In the genomic region with DNA sequence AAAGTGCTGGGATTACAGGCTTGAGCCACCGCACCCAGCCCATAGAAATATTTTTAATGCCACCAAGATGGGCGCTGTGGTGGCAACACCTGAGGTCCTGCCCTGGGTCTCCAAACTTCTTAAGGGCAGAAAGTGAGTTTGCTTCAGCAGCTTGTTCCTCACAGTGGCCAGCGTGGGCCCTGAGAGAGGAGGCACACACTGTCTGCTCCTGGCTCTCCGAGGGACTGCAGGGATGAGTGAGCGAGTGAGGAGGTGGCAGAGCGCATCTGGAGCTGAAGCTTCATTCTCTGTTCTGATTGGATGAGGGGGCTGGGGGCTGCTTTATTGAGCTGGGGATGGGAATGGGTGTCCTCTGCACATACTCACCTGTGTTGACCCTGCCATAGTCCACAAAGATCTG, we compare ENCODE assay signal across 38 cellular contexts. TPM values are rescaled to one million over a fixed set of nuclear protein-coding genes. Genes with fewer than 3 reads are reported as not detected.
"Had no signal": no experiment of that assay in that cellular context is flagged by ENCODE, and none has a peak within 500 bp of the region (broad histone marks: within the 10 kb centered on the region; RNA-seq: fewer than 3 reads in every experiment).

No MANE protein-coding gene starts in this region.

- H3K9me3 Mint-ChIP-seq: activated B cell treated with CpG ODN at 0.5 μM for 24 hours; activated CD4-positive, alpha-beta memory T cell treated with anti-CD3 and anti-CD28 coated beads for 36 hours; activated CD4-positive, alpha-beta T cell treated with anti-CD3 and anti-CD28 coated beads, Interleukin-2, amount 10 ng/mL, durations not matched to agents 24 days and 14 days; activated CD8-positive, alpha-beta T cell treated with anti-CD3 and anti-CD28 coated beads for 36 hours; activated naive CD4-positive, alpha-beta T cell treated with anti-CD3 and anti-CD28 coated beads, Interleukin-2, amount 10 ng/mL, durations not matched to agents 7 days and 5 days; activated naive CD4-positive, alpha-beta T cell treated with anti-CD3 and anti-CD28 coated beads, Interleukin-2, amount 50 U/mL, for 24 hours; activated naive CD8-positive, alpha-beta T cell treated with anti-CD3 and anti-CD28 coated beads, Interleukin-2, amount 10 ng/mL, durations not matched to agents 7 days and 5 days; activated naive CD8-positive, alpha-beta T cell treated with anti-CD3 and anti-CD28 coated beads, Interleukin-2, amount 50 U/mL, for 24 hours; activated T-cell treated with anti-CD3 and anti-CD28 coated beads, Interleukin-2, amount 50 U/mL, for 24 hours; activated T-helper 2 cell treated with anti-CD3 and anti-CD28 coated beads, Interferon-gamma antibody, Interleukin-2, Interleukin-4, amounts not matched to agents 10 μg/mL and 5 μg/mL and 100 μg/mL, durations not matched to agents 14 hours and 24 hours and 36 hours; central memory CD8-positive, alpha-beta T cell; T-helper 1 cell treated with Interleukin-12 subunit alpha and Interleukin-12 subunit beta and Interleukin-4 antibody, amounts not matched to agents 30 μg/mL and 1 μg/mL, for 36 hours; T-helper 2 cell treated with Interferon-gamma antibody and Interleukin-4, amounts not matched to agents 5 μg/mL and 100 μg/mL, for 36 hours had no signal

- H3K27ac Mint-ChIP-seq: activated B cell treated with CpG ODN at 0.5 μM for 24 hours; activated CD4-positive, alpha-beta memory T cell treated with anti-CD3 and anti-CD28 coated beads for 36 hours; activated CD4-positive, alpha-beta T cell treated with anti-CD3 and anti-CD28 coated beads, Interleukin-2, amount 10 ng/mL, durations not matched to agents 24 days and 14 days; activated CD8-positive, alpha-beta memory T cell treated with anti-CD3 and anti-CD28 coated beads, Interleukin-2, amount 10 ng/mL, durations not matched to agents 7 days and 5 days; activated CD8-positive, alpha-beta T cell treated with anti-CD3 and anti-CD28 coated beads for 36 hours; activated naive CD4-positive, alpha-beta T cell treated with anti-CD3 and anti-CD28 coated beads, Interleukin-2, amount 10 ng/mL, durations not matched to agents 7 days and 5 days; activated naive CD4-positive, alpha-beta T cell treated with anti-CD3 and anti-CD28 coated beads, Interleukin-2, amount 50 U/mL, for 24 hours; activated naive CD8-positive, alpha-beta T cell; activated naive CD8-positive, alpha-beta T cell treated with anti-CD3 and anti-CD28 coated beads, Interleukin-2, amount 10 ng/mL, durations not matched to agents 7 days and 5 days; activated naive CD8-positive, alpha-beta T cell treated with anti-CD3 and anti-CD28 coated beads, Interleukin-2, amount 50 U/mL, for 24 hours; activated T-cell treated with anti-CD3 and anti-CD28 coated beads, Interleukin-2, amount 50 U/mL, for 24 hours; activated T-helper 2 cell treated with anti-CD3 and anti-CD28 coated beads, Interferon-gamma antibody, Interleukin-2, Interleukin-4, amounts not matched to agents 10 μg/mL and 5 μg/mL and 100 μg/mL, durations not matched to agents 14 hours and 24 hours and 36 hours; brain; T-helper 1 cell treated with Interleukin-12 subunit alpha and Interleukin-12 subunit beta and Interleukin-4 antibody, amounts not matched to agents 30 μg/mL and 1 μg/mL, for 36 hours; T-helper 2 cell treated with Interferon-gamma antibody and Interleukin-4, amounts not matched to agents 5 μg/mL and 100 μg/mL, for 36 hours had no signal

- H3K4me1 Mint-ChIP-seq: activated B cell treated with CpG ODN at 0.5 μM for 24 hours; activated CD4-positive, alpha-beta T cell treated with anti-CD3 and anti-CD28 coated beads, Interleukin-2, amount 10 ng/mL, durations not matched to agents 24 days and 14 days; activated CD8-positive, alpha-beta memory T cell treated with anti-CD3 and anti-CD28 coated beads, Interleukin-2, amount 10 ng/mL, durations not matched to agents 7 days and 5 days; activated naive CD4-positive, alpha-beta T cell treated with anti-CD3 and anti-CD28 coated beads, Interleukin-2, amount 10 ng/mL, durations not matched to agents 7 days and 5 days; activated naive CD4-positive, alpha-beta T cell treated with anti-CD3 and anti-CD28 coated beads, Interleukin-2, amount 50 U/mL, for 24 hours; activated naive CD8-positive, alpha-beta T cell treated with anti-CD3 and anti-CD28 coated beads, Interleukin-2, amount 10 ng/mL, durations not matched to agents 7 days and 5 days; activated naive CD8-positive, alpha-beta T cell treated with anti-CD3 and anti-CD28 coated beads, Interleukin-2, amount 50 U/mL, for 24 hours; central memory CD8-positive, alpha-beta T cell had no signal

- H3K36me3 Mint-ChIP-seq: activated CD4-positive, alpha-beta memory T cell treated with anti-CD3 and anti-CD28 coated beads for 36 hours; activated CD8-positive, alpha-beta memory T cell treated with anti-CD3 and anti-CD28 coated beads, Interleukin-2, amount 10 ng/mL, durations not matched to agents 7 days and 5 days; activated naive CD4-positive, alpha-beta T cell treated with anti-CD3 and anti-CD28 coated beads, Interleukin-2, amount 10 ng/mL, durations not matched to agents 7 days and 5 days; activated naive CD4-positive, alpha-beta T cell treated with anti-CD3 and anti-CD28 coated beads, Interleukin-2, amount 50 U/mL, for 24 hours; activated naive CD8-positive, alpha-beta T cell; activated naive CD8-positive, alpha-beta T cell treated with anti-CD3 and anti-CD28 coated beads, Interleukin-2, amount 10 ng/mL, durations not matched to agents 7 days and 5 days; brain had no signal

- DNase-seq: activated B cell treated with CpG ODN at 0.5 μM for 24 hours; activated CD4-positive, alpha-beta memory T cell treated with anti-CD3 and anti-CD28 coated beads for 36 hours; activated CD4-positive, alpha-beta T cell treated with anti-CD3 and anti-CD28 coated beads for 4 hours; activated CD4-positive, alpha-beta T cell treated with anti-CD3 and anti-CD28 coated beads, Interleukin-2, amount 10 ng/mL, durations not matched to agents 24 days and 14 days; activated CD4-positive, alpha-beta T cell treated with anti-CD3 and anti-CD28 coated beads, Interleukin-2, amount 50 U/mL, for 1 hour; activated CD4-positive, alpha-beta T cell treated with anti-CD3 and anti-CD28 coated beads, Interleukin-2, amount 50 U/mL, for 4 hours; activated CD4-positive, CD25-positive, alpha-beta regulatory T cell treated with anti-CD3 and anti-CD28 coated beads, Interleukin-2, amount 50 U/mL, for 72 hours; activated CD8-positive, alpha-beta memory T cell treated with anti-CD3 and anti-CD28 coated beads for 24 hours; activated CD8-positive, alpha-beta memory T cell treated with anti-CD3 and anti-CD28 coated beads, Interleukin-2, amount 10 ng/mL, durations not matched to agents 7 days and 5 days; activated CD8-positive, alpha-beta memory T cell treated with anti-CD3 and anti-CD28 coated beads, Interleukin-2, amount 50 U/mL, for 48 hours; activated CD8-positive, alpha-beta T cell treated with anti-CD3 and anti-CD28 coated beads for 36 hours; activated effector memory CD4-positive, alpha-beta T cell treated with Interleukin-2 at 50 U/mL for 16 hours; activated gamma-delta T cell; activated naive CD4-positive, alpha-beta T cell treated with anti-CD3 and anti-CD28 coated beads, Interleukin-2, amount 10 ng/mL, durations not matched to agents 7 days and 5 days; activated naive CD4-positive, alpha-beta T cell treated with Interleukin-2 at 50 U/mL for 16 hours; activated naive CD8-positive, alpha-beta T cell treated with anti-CD3 and anti-CD28 coated beads, Interleukin-2, amount 10 ng/mL, durations not matched to agents 7 days and 5 days; activated naive CD8-positive, alpha-beta T cell treated with anti-CD3 and anti-CD28 coated beads, Interleukin-2, amount 50 U/mL, for 24 hours; activated T-cell treated with anti-CD3 and anti-CD28 coated beads, Interleukin-2, amount 50 U/mL, for 24 hours; activated T-cell treated with anti-CD3 and anti-CD28 coated beads, Interleukin-2, amount 50 U/mL, for 48 hours; amygdala; anterior cingulate cortex; caudate nucleus; cerebellar nuclear complex; T-helper 1 cell; T-helper 2 cell; T-helper 9 cell had no signal

- H3K36me3 ChIP-seq: ascending aorta, cardiac muscle cell had no signal

- H3K4me3 ChIP-seq: ascending aorta, cardiac muscle cell had no signal

- H3K4me3 Mint-ChIP-seq: activated B cell treated with CpG ODN at 0.5 μM for 24 hours; activated CD4-positive, alpha-beta memory T cell treated with anti-CD3 and anti-CD28 coated beads for 36 hours; activated CD4-positive, alpha-beta T cell treated with anti-CD3 and anti-CD28 coated beads, Interleukin-2, amount 10 ng/mL, durations not matched to agents 24 days and 14 days; activated CD8-positive, alpha-beta memory T cell treated with anti-CD3 and anti-CD28 coated beads, Interleukin-2, amount 10 ng/mL, durations not matched to agents 7 days and 5 days; activated CD8-positive, alpha-beta T cell treated with anti-CD3 and anti-CD28 coated beads for 36 hours; activated naive CD4-positive, alpha-beta T cell treated with anti-CD3 and anti-CD28 coated beads, Interleukin-2, amount 10 ng/mL, durations not matched to agents 7 days and 5 days; activated naive CD4-positive, alpha-beta T cell treated with anti-CD3 and anti-CD28 coated beads, Interleukin-2, amount 50 U/mL, for 24 hours; activated naive CD8-positive, alpha-beta T cell; activated naive CD8-positive, alpha-beta T cell treated with anti-CD3 and anti-CD28 coated beads, Interleukin-2, amount 10 ng/mL, durations not matched to agents 7 days and 5 days; activated naive CD8-positive, alpha-beta T cell treated with anti-CD3 and anti-CD28 coated beads, Interleukin-2, amount 50 U/mL, for 24 hours; activated T-cell treated with anti-CD3 and anti-CD28 coated beads, Interleukin-2, amount 50 U/mL, for 24 hours; brain; central memory CD8-positive, alpha-beta T cell; T-helper 1 cell treated with Interleukin-12 subunit alpha and Interleukin-12 subunit beta and Interleukin-4 antibody, amounts not matched to agents 30 μg/mL and 1 μg/mL, for 36 hours; T-helper 2 cell treated with Interferon-gamma antibody and Interleukin-4, amounts not matched to agents 5 μg/mL and 100 μg/mL, for 36 hours had no signal

- H3K27ac ChIP-seq: ascending aorta, cardiac muscle cell, VCaP had no signal

- H3K27me3 Mint-ChIP-seq: activated CD4-positive, alpha-beta memory T cell treated with anti-CD3 and anti-CD28 coated beads for 36 hours; activated CD8-positive, alpha-beta T cell treated with anti-CD3 and anti-CD28 coated beads for 36 hours; activated naive CD8-positive, alpha-beta T cell; activated T-cell treated with anti-CD3 and anti-CD28 coated beads, Interleukin-2, amount 50 U/mL, for 24 hours had no signal

- FAIRE-seq: bronchial epithelial cell, TTC549 had no signal

- H3K9me3 ChIP-seq: ascending aorta had no signal

- ATAC-seq: activated CD8-positive, alpha-beta memory T cell treated with anti-CD3 and anti-CD28 coated beads, Interleukin-2, amount 10 ng/mL, durations not matched to agents 7 days and 5 days; activated CD8-positive, alpha-beta T cell treated with anti-CD3 and anti-CD28 coated beads for 36 hours; activated naive CD8-positive, alpha-beta T cell treated with anti-CD3 and anti-CD28 coated beads, Interleukin-2, amount 50 U/mL, for 24 hours had no signal

- H3K4me1 ChIP-seq: ascending aorta had no signal

- H3K27me3 ChIP-seq: ascending aorta, cardiac muscle cell had no signal

RNA-seq across cellular contexts. Expression of a gene that starts 57.6 kb away (rescaled TPM):
- total RNA-seq: activated B cell treated with CpG ODN at 0.5 μM for 24 hours had no signal
